Comparison of ENCODE assay signal across 28 cellular contexts in genomic region chr11:69464621-69464960, GRCh38. TPM values are rescaled to one million over a fixed set of nuclear protein-coding genes. Genes with fewer than 3 reads are reported as not detected.
"Had no signal": no experiment of that assay in that cellular context is flagged by ENCODE, and none has a peak within 500 bp of the region (broad histone marks: within the 10 kb centered on the region; RNA-seq: fewer than 3 reads in every experiment).

No MANE protein-coding gene starts in this region.

- H3K4me3 ChIP-seq: hepatocyte, tibial artery had no signal

- H3K27me3 ChIP-seq: hepatocyte, tibial artery had no signal

- H3K36me3 ChIP-seq: tibial artery had no signal

- H3K27ac ChIP-seq: hepatocyte, VCaP had no signal

- DNase-seq: activated CD4-positive, alpha-beta memory T cell treated with anti-CD3 and anti-CD28 coated beads, Interleukin-2, amount 10 ng/mL, durations not matched to agents 7 days and 5 days; activated CD4-positive, alpha-beta T cell treated with anti-CD3 and anti-CD28 coated beads, Interleukin-2, amount 10 ng/mL, durations not matched to agents 24 days and 14 days; activated effector memory CD4-positive, alpha-beta T cell treated with Interleukin-2 at 50 U/mL for 16 hours; activated naive CD4-positive, alpha-beta T cell treated with anti-CD3 and anti-CD28 coated beads for 36 hours; activated naive CD8-positive, alpha-beta T cell treated with anti-CD3 and anti-CD28 coated beads, Interleukin-2, amount 10 ng/mL, durations not matched to agents 7 days and 5 days; activated T-cell treated with anti-CD3 and anti-CD28 coated beads, Interleukin-2, amount 50 U/mL, for 72 hours; amniotic stem cell; effector CD4-positive, alpha-beta T cell; foreskin fibroblast; immature natural killer cell; kidney glomerular epithelial cell; mesenchymal stem cell; naive thymus-derived CD4-positive, alpha-beta T cell; stimulated activated CD4-positive, alpha-beta T cell treated with anti-CD3 and anti-CD28 coated beads, Interleukin-2, amount 100 ng/mL, for 24 hours; stimulated activated naive CD8-positive, alpha-beta T cell treated with anti-CD3 and anti-CD28 coated beads, Interleukin-15, amount 100 ng/mL, for 72 hours had no signal

- ATAC-seq: activated CD4-positive, CD25-positive, alpha-beta regulatory T cell treated with anti-CD3 and anti-CD28 coated beads, Interleukin-2, amount 50 U/mL, for 24 hours; activated T-cell treated with anti-CD3 and anti-CD28 coated beads, Interleukin-2, amount 50 U/mL, for 72 hours; naive thymus-derived CD4-positive, alpha-beta T cell; stimulated activated effector memory CD8-positive, alpha-beta T cell treated with anti-CD3 and anti-CD28 coated beads, Interleukin-12 subunit alpha, Interleukin-12 subunit beta, amount 100 ng/mL, for 72 hours; stimulated activated naive CD8-positive, alpha-beta T cell treated with anti-CD3 and anti-CD28 coated beads, Interleukin-15, amount 100 ng/mL, for 72 hours had no signal

RNA-seq across cellular contexts. Expression of gene LINC01488, which starts 16.9 kb away (rescaled TPM):
- total RNA-seq: activated CD4-positive, alpha-beta memory T cell treated with anti-CD3 and anti-CD28 coated beads, Interleukin-2, amount 10 ng/mL, durations not matched to agents 7 days and 5 days; activated CD4-positive, alpha-beta T cell treated with anti-CD3 and anti-CD28 coated beads, Interleukin-2, amount 10 ng/mL, durations not matched to agents 24 days and 14 days; activated naive CD4-positive, alpha-beta T cell treated with anti-CD3 and anti-CD28 coated beads for 36 hours; activated naive CD8-positive, alpha-beta T cell treated with anti-CD3 and anti-CD28 coated beads, Interleukin-2, amount 10 ng/mL, durations not matched to agents 7 days and 5 days; activated T-cell treated with anti-CD3 and anti-CD28 coated beads, Interleukin-2, amount 50 U/mL, for 72 hours; cerebellum; epithelial cell of proximal tubule; fibroblast of lung; lower leg skin; mononuclear cell; naive thymus-derived CD4-positive, alpha-beta T cell; neural crest cell; omental fat pad; urinary bladder had no signal
